ENCODE assay signal across 12 cellular contexts in the genomic region with DNA sequence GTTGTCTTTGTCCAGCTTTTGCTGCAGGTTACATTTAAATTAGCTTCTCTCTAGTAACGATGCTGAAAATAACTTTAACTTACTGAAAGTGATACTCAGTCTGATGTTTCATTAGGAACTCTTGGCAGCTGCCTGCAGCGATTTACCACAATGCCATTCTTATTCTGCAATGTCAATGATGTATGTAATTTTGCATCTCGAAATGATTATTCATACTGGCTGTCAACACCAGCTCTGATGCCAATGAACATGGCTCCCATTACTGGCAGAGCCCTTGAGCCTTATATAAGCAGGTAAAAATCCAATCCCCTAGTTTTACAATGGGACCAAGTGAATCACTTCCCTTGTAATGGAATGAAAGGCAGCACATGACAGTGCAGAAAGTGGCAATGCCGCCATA. TPM values are rescaled to one million over a fixed set of nuclear protein-coding genes. Genes with fewer than 3 reads are reported as not detected.
A peak's percentile ranks its signal among the peaks of the same experiment; 100 is the strongest.
DNase-seq lines count a peak whose midpoint lies in the region; ATAC-seq lines count a peak whose summit lies in the region.
"Had no signal": no experiment of that assay in that cellular context is flagged by ENCODE, and none has a peak within 500 bp of the region (broad histone marks: within the 10 kb centered on the region; RNA-seq: fewer than 3 reads in every experiment).

No MANE protein-coding gene starts in this region.

- peak; percentile 89 for ATAC-seq in GM18873 (IDR thresholded peaks at IDR 0.05; ENCODE audit: low FRiP score, unreplicated experiment)
- peak; percentile 69 for ATAC-seq in GM21737 (IDR thresholded peaks at IDR 0.05; ENCODE audit: unreplicated experiment)
- peak; percentile 92 for ATAC-seq in HG03439 (IDR thresholded peaks at IDR 0.05; ENCODE audit: unreplicated experiment)
- ATAC-seq: HCT116 had no signal

- DNase-seq in medulla oblongata (ENCODE audit: extremely low spot score) (peak; percentile 16), DMS53 (lab: John Stamatoyannopoulos, UW) (no peak), AG20443 (ENCODE audit: low spot score) (no peak), posterior vena cava (ENCODE audit: low spot score) (no peak), T-helper 9 cell (no peak)
- DNase-seq: activated CD4-positive, alpha-beta T cell treated with anti-CD3 and anti-CD28 coated beads, Interleukin-2, amount 50 U/mL, for 1 hour; amniotic stem cell; stimulated activated naive CD4-positive, alpha-beta T cell treated with Interleukin-2 at 50 U/mL for 16 hours had no signal

- intact Hi-C loops in posterior vena cava (cut with DNase I): no loop called here

RNA-seq across cellular contexts. Expression of a gene that starts 16.3 kb away (rescaled TPM):
- total RNA-seq in posterior vena cava: 10 to 100 TPM; 52.2 to 55.2 TPM
